In the genomic region with DNA sequence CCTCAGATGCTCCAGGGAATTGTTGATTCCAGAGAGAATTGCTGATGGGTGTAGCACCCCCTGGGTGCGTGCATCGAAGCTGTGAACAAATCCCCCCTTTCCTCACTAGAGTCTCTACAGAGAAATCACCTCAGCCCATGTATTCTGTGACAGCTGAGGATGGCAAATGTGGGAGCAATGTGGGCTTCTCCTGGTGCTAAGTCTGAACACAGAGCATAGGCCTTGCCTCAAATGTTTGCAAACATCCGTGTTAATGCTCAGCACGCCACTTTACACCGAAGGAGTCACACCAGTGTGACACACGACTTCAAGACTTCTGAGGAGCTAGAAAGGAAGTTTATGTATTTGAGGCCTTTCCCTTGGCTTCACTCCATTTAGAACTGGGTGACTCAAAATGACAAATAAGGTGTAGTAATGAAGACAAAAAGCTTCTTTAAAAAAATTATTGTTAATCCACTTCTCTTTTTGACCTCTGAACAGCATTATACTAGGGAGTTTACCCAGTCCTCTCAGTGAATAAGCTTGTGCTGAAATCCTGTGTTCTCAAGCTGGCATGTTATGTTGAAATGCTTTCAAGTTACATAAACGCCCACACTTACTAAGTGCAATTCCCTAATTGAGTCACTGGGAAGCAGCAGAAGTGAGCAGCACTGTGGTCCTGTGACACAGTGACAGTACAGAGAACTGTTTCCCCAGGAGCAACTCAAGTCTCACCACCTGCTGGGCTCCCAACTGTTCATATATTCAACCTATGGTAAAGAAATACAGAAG, we compare ENCODE assay signal across 8 cellular contexts.
A peak's percentile ranks its signal among the peaks of the same experiment; 100 is the strongest.
DNase-seq lines count a peak whose midpoint lies in the region; ATAC-seq and TF ChIP-seq lines count a peak whose summit lies in the region.

No MANE protein-coding gene starts in this region.

- peak; percentile 82 for ATAC-seq in GM19351 (IDR thresholded peaks at IDR 0.05; ENCODE audit: unreplicated experiment)
- peak; percentile 86 for ATAC-seq in HG03196 (IDR thresholded peaks at IDR 0.05; ENCODE audit: unreplicated experiment)

- H3K4me2 ChIP-seq in fibroblast of lung (ENCODE audit: extremely low read depth, insufficient read depth, low read length) = peak overlapping the region; percentile 57
- no peak overlapping the region for H3K4me2 ChIP-seq in neuronal stem cell (ENCODE audit: insufficient read depth, low read length, poor library complexity, severe bottlenecking)

- no CpG with 5 or more reads among the region's 7 CpGs for WGBS in neuronal stem cell (ENCODE audit: extremely low coverage in 2 of 2, insufficient read length in 2 of 2, insufficient replicate concordance in 1 of 2), 2 donors

- H2AK5ac ChIP-seq in neuronal stem cell (ENCODE audit: low read depth, low read length) = no peak overlapping the region

- H3K9me3 ChIP-seq in SK-N-MC (ENCODE audit: low read depth, low read length) (no peaks in the 10 kb centered on the region), fibroblast of lung (ENCODE audit: control insufficient read depth, insufficient read depth, low read depth, low read length) (no peaks in the 10 kb centered on the region), neuronal stem cell (replicated peaks in 1 of 2; ENCODE audit: control insufficient read depth in 2 of 2, insufficient read depth in 1 of 2, low read depth in 1 of 2, low read length in 2 of 2) (no peaks in the 10 kb centered on the region)
- no peaks in the 10 kb centered on the region for H3K9me3 ChIP-seq in CD4-positive, alpha-beta memory T cell (ENCODE audit: control insufficient read depth in 1 of 2, low read length in 2 of 2)

- H3K4me1 ChIP-seq in fibroblast of lung (ENCODE audit: control insufficient read depth, extremely low read depth, insufficient read depth, low read length) = peaks cover 6% of the 10 kb centered on the region
- peaks cover 0 to 6% of the 10 kb centered on the region in 2 donors for H3K4me1 ChIP-seq in neuronal stem cell (ENCODE audit: control insufficient read depth in 2 of 2, insufficient read depth in 1 of 2, low read depth in 1 of 2, low read length in 2 of 2)
- H3K4me1 ChIP-seq in CD4-positive, alpha-beta memory T cell (ENCODE audit: insufficient read depth, low read length) = peaks cover 6% of the 10 kb centered on the region

- no peak overlapping the region for H3K4ac ChIP-seq in neuronal stem cell (ENCODE audit: low read length)

- no peak overlapping the region for H3K18ac ChIP-seq in neuronal stem cell (ENCODE audit: low read length)

- H3K27me3 Mint-ChIP-seq in CD4-positive, alpha-beta memory T cell = no peaks in the 10 kb centered on the region

- H3K4me3 Mint-ChIP-seq in CD4-positive, alpha-beta memory T cell = no peak overlapping the region

- H3K9ac ChIP-seq in SK-N-MC (ENCODE audit: insufficient read length) = no peak overlapping the region
- no peak overlapping the region for H3K9ac ChIP-seq in fibroblast of lung (ENCODE audit: insufficient read depth, low read length)
- H3K9ac ChIP-seq in neuronal stem cell (ENCODE audit: low read depth, low read length, poor library complexity) = no peak overlapping the region

- no peak overlapping the region for H4K91ac ChIP-seq in neuronal stem cell (ENCODE audit: low read depth, low read length, poor library complexity)

- no peak overlapping the region for H3K23ac ChIP-seq in neuronal stem cell (ENCODE audit: low read depth, low read length, poor library complexity)

- peak overlapping the region in 1 of 7 donors; percentile 27 for H3K27ac Mint-ChIP-seq in CD4-positive, alpha-beta memory T cell

- no peak overlapping the region for H4K8ac ChIP-seq in neuronal stem cell (ENCODE audit: low read depth, low read length)

- H3K4me3 ChIP-seq in SK-N-MC = peak overlapping the region; percentile 32; the same call in 1 of the 2 replicates
- no peak overlapping the region for H3K4me3 ChIP-seq in fibroblast of lung (replicated peaks in 1 of 4; ENCODE audit: control extremely low read depth in 1 of 4, insufficient read depth in 1 of 4, low read depth in 3 of 4, low read length in 4 of 4)
- H3K4me3 ChIP-seq in neuronal stem cell (ENCODE audit: low read length in 2 of 2) = no peak overlapping the region
- no peak overlapping the region for H3K4me3 ChIP-seq in CD4-positive, alpha-beta memory T cell (ENCODE audit: low read length in 2 of 2)

- CTCF ChIA-PET in CD4-positive, alpha-beta memory T cell (lab: Charles Lee; ENCODE audit: partially characterized antibody) = no interaction called here

- H3K79me1 ChIP-seq in neuronal stem cell (ENCODE audit: low read depth, low read length) = no peaks in the 10 kb centered on the region

- POLR2A ChIA-PET in CD4-positive, alpha-beta memory T cell (lab: Charles Lee; ENCODE audit: partially characterized antibody) = no interaction called here

- no peak overlapping the region for H2BK120ac ChIP-seq in neuronal stem cell (ENCODE audit: low read depth, low read length)

- no peaks in the 10 kb centered on the region for H3K36me3 ChIP-seq in SK-N-MC (ENCODE audit: insufficient read depth, low read length)
- H3K36me3 ChIP-seq in fibroblast of lung (ENCODE audit: control insufficient read depth, insufficient read depth, low read length) = no peaks in the 10 kb centered on the region
- H3K36me3 ChIP-seq in neuronal stem cell (replicated peaks in 1 of 2; ENCODE audit: control insufficient read depth in 2 of 2, insufficient read depth in 2 of 2, low read length in 2 of 2) = no peaks in the 10 kb centered on the region
- H3K36me3 ChIP-seq in CD4-positive, alpha-beta memory T cell (ENCODE audit: insufficient read depth, low read length) = no peaks in the 10 kb centered on the region

- H3K9me3 Mint-ChIP-seq in CD4-positive, alpha-beta memory T cell = peaks cover 0 to 22% (median 10%) of the 10 kb centered on the region in 8 donors

- H2BK12ac ChIP-seq in neuronal stem cell (ENCODE audit: low read length) = no peak overlapping the region

- TF ChIP-seq CTCF in fibroblast of lung (conservative IDR thresholded peaks at IDR 0.05 in 1 of 2, IDR thresholded peaks at IDR 0.05 in 1 of 2; ENCODE audit: low read depth in 1 of 2, low read length in 2 of 2) = peak; percentile 13 to 19

- intact Hi-C loops in CD4-positive, alpha-beta memory T cell (cut with micrococcal nuclease) = no loop called here

- peak overlapping the region; percentile 3 for H2AFZ ChIP-seq in fibroblast of lung (ENCODE audit: low read length)
- H2AFZ ChIP-seq in neuronal stem cell (ENCODE audit: low read length) = peak overlapping the region; percentile 51

- H3K27ac ChIP-seq in SK-N-MC (peak overlapping the region; percentile 70), fibroblast of lung (ENCODE audit: insufficient read depth, low read length) (no peak overlapping the region), neuronal stem cell (replicated peaks; ENCODE audit: low read length) (no peak overlapping the region)
- no peak overlapping the region for H3K27ac ChIP-seq in CD4-positive, alpha-beta memory T cell (ENCODE audit: low read depth, low read length)

- peaks cover 8 to 22% (median 11%) of the 10 kb centered on the region in 4 donors for H3K4me1 Mint-ChIP-seq in CD4-positive, alpha-beta memory T cell

- DNase-seq in COLO829 (ENCODE audit: low spot score) (peak; percentile 52), SK-N-MC (ENCODE audit: low read depth, low spot score) (no peak), fibroblast of lung (ENCODE audit: low read depth in 2 of 2) (peak; percentile 89 to 90), neuronal stem cell (ENCODE audit: low spot score) (peak; percentile 15), NCI-H774 (lab: John Stamatoyannopoulos, UW) (no peak)
- no peak for DNase-seq in CD4-positive, alpha-beta memory T cell

- H2BK5ac ChIP-seq in neuronal stem cell (ENCODE audit: low read length) = no peak overlapping the region

- no peak overlapping the region for H2BK15ac ChIP-seq in neuronal stem cell (ENCODE audit: low read length)

- H3K79me2 ChIP-seq in fibroblast of lung (ENCODE audit: control insufficient read depth, insufficient read depth, low read length) = no peaks in the 10 kb centered on the region

- H3K27me3 ChIP-seq in fibroblast of lung (ENCODE audit: control insufficient read depth, insufficient read depth, low read length) = no peaks in the 10 kb centered on the region
- no peaks in the 10 kb centered on the region for H3K27me3 ChIP-seq in neuronal stem cell (ENCODE audit: control insufficient read depth in 3 of 3, insufficient read depth in 3 of 3, low read depth in 1 of 3, low read length in 3 of 3)
- H3K27me3 ChIP-seq in CD4-positive, alpha-beta memory T cell (ENCODE audit: insufficient read depth, low read length) = no peaks in the 10 kb centered on the region

- no peak overlapping the region for H3K14ac ChIP-seq in neuronal stem cell (ENCODE audit: low read length)

- peaks cover 2 to 13% of the 10 kb centered on the region in 2 donors for H3K36me3 Mint-ChIP-seq in CD4-positive, alpha-beta memory T cell

- H4K20me1 ChIP-seq in fibroblast of lung (ENCODE audit: control insufficient read depth, extremely low read depth, insufficient read depth, low read length) = no peaks in the 10 kb centered on the region

Comparison
In these comparisons a context has a peak if more than half of its experiments do, and no peak if none do; other contexts are left out.
1. DNase-seq: peak in COLO829 (single experiment), fibroblast of lung (2 of 2) and neuronal stem cell (single experiment); none in SK-N-MC (single experiment), CD4-positive, alpha-beta memory T cell (0 of 5) and NCI-H774 (single experiment).